ENCODE assay signal across 11 cellular contexts in the genomic region with DNA sequence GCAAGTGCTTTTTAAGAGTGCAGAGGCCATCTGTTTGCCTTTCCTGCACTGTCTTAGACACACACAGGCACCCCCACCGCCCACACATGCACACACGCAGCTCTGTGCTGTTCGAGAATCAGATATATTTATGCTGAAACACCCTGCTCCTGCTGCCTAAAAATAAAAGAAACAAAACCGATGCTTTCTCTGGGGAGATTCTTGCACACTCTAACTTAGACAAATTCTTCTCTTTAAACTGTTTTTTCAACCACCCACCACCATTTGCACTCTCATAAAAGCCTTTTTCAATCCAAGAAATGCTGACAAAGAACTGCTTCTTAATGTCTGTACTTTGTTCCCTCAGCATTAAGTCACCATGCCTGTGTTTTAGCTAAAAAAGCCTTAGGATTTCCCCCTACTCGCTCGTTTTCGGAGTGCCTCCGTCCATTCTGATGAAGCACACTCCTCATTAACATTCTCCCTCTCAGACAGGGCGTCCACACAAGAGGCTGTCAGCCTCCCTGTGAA. TPM values are rescaled to one million over a fixed set of nuclear protein-coding genes. Genes with fewer than 3 reads are reported as not detected.
DNase-seq lines count a peak whose midpoint lies in the region; ATAC-seq and TF ChIP-seq lines count a peak whose summit lies in the region.
"Had no signal": no experiment of that assay in that cellular context is flagged by ENCODE, and none has a peak within 500 bp of the region (broad histone marks: within the 10 kb centered on the region; RNA-seq: fewer than 3 reads in every experiment).

No MANE protein-coding gene starts in this region.

- in situ Hi-C loops in ACHN (cut with HindIII; ENCODE audit: low pct_ligation_motif_present, low pct_unique_long_range_greater_than_20kb, low sequenced_read_pairs), result no loop called here

- CTCF ChIA-PET in HEK293 (lab: Yijun Ruan, JAX) (no interaction called here), Calu3 (lab: Charles Lee) (no interaction called here)

- H3K4me1 Mint-ChIP-seq in Calu3 (ENCODE audit: low read depth, unreplicated experiment), result no peaks in the 10 kb centered on the region
- H3K4me1 Mint-ChIP-seq: naive B cell had no signal

- no peak overlapping the region for H3K27ac Mint-ChIP-seq in Calu3 (ENCODE audit: unreplicated experiment)

- H3K4me3 ChIP-seq in HEK293 (ENCODE audit: low read depth, low read length), result no peak overlapping the region
- no peak overlapping the region for H3K4me3 ChIP-seq in parathyroid adenoma (ENCODE audit: low read depth, low read length)
- H3K4me3 ChIP-seq in psoas muscle, result no peak overlapping the region

- whole genome bisulfite sequencing in psoas muscle, 3 donors, result 63 to 68% (median 65%) methylated on average over 9 of the region's 9 CpGs

- H3K4me2 ChIP-seq in parathyroid adenoma (ENCODE audit: low read length), result no peak overlapping the region

- H3K4me1 ChIP-seq in HEK293 (ENCODE audit: control insufficient read depth, insufficient read depth, low read length) (no peaks in the 10 kb centered on the region), parathyroid adenoma (peaks cover 5% of the 10 kb centered on the region), psoas muscle (no peaks in the 10 kb centered on the region)

- H3K27me3 Mint-ChIP-seq in Calu3 (ENCODE audit: unreplicated experiment), result no peaks in the 10 kb centered on the region
- H3K27me3 Mint-ChIP-seq: naive B cell had no signal

- H3K36me3 ChIP-seq in HEK293 (ENCODE audit: control insufficient read depth in 2 of 2, insufficient read depth in 1 of 2, low read length in 2 of 2), result no peaks in the 10 kb centered on the region
- H3K36me3 ChIP-seq in parathyroid adenoma (ENCODE audit: control insufficient read depth, insufficient read depth, low read length), result no peaks in the 10 kb centered on the region
- no peaks in the 10 kb centered on the region for H3K36me3 ChIP-seq in psoas muscle (ENCODE audit: insufficient read depth in 1 of 2, low read depth in 1 of 2)

- no peak overlapping the region for H3K4me3 Mint-ChIP-seq in Calu3 (ENCODE audit: low read depth, unreplicated experiment)
- H3K4me3 Mint-ChIP-seq: naive B cell had no signal

- no peaks in the 10 kb centered on the region for H3K36me3 Mint-ChIP-seq in Calu3 (ENCODE audit: insufficient read depth, unreplicated experiment)
- H3K36me3 Mint-ChIP-seq: naive B cell had no signal

- no peak for ATAC-seq in psoas muscle

- POLR2A ChIA-PET in HEK293 (lab: Yijun Ruan, JAX), result no interaction called here

- no peak overlapping the region for H3K9ac ChIP-seq in parathyroid adenoma

- peak overlapping the region; percentile 51 for H2AFZ ChIP-seq in parathyroid adenoma

- no peaks in the 10 kb centered on the region for H3K9me3 ChIP-seq in HEK293 (ENCODE audit: control insufficient read depth, insufficient read depth, low read depth, low read length)
- H3K9me3 ChIP-seq in parathyroid adenoma (ENCODE audit: control insufficient read depth, low read length), result no peaks in the 10 kb centered on the region
- no peaks in the 10 kb centered on the region for H3K9me3 ChIP-seq in psoas muscle

- intact Hi-C loops in Calu3 (cut with micrococcal nuclease; ENCODE audit: unreplicated experiment), result no loop called here
- intact Hi-C loops in psoas muscle (cut with DNase I), result no loop called here

- H3K9me3 Mint-ChIP-seq in Calu3 (ENCODE audit: low read depth, unreplicated experiment), result no peaks in the 10 kb centered on the region

- H3K27ac ChIP-seq in HEK293 (ENCODE audit: extremely low read depth, low read depth, low read length), result no peak overlapping the region
- no peak overlapping the region for H3K27ac ChIP-seq in parathyroid adenoma
- H3K27ac ChIP-seq in psoas muscle, result no peak overlapping the region
- H3K27ac ChIP-seq: 22Rv1 had no signal

- TF ChIP-seq CTCF in HEK293 (tag by site-specific recombination; IDR thresholded peaks at IDR 0.05) (no peak), parathyroid adenoma (IDR thresholded peaks at IDR 0.05) (no peak), Calu3 (IDR thresholded peaks at IDR 0.05; ENCODE audit: unreplicated experiment) (no peak), psoas muscle (IDR thresholded peaks at IDR 0.05) (no peak)

- no TSS peak for BruUV-seq in Calu3 (replicated peaks; lab: Mats Ljungman, UMichigan)

- DNase-seq in DMS53 (lab: John Stamatoyannopoulos, UW) (peak; percentile 18), DMS53 treated with DMSO at 0.1 percent for 48 hours (lab: John Stamatoyannopoulos, UW; ENCODE audit: unreplicated experiment) (no peak), astrocyte of the hippocampus (ENCODE audit: low read depth, low spot score) (peak; percentile 45), Calu3 (no peak), psoas muscle (no peak), ACHN (no peak)
- DNase-seq: naive B cell, NCI-H187 had no signal

- no peaks in the 10 kb centered on the region for H3K79me2 ChIP-seq in parathyroid adenoma

- no peaks in the 10 kb centered on the region for H3K27me3 ChIP-seq in parathyroid adenoma (ENCODE audit: control insufficient read depth, insufficient read depth, low read length)
- H3K27me3 ChIP-seq in psoas muscle (ENCODE audit: insufficient read depth in 3 of 3, low read length in 2 of 3), result no peaks in the 10 kb centered on the region

TF ChIP-seq in HEK293, 187 proteins besides CTCF, POLR2A, EP300 and RAD21 (continues in another document):
- TF ChIP-seq, protein P1, sequence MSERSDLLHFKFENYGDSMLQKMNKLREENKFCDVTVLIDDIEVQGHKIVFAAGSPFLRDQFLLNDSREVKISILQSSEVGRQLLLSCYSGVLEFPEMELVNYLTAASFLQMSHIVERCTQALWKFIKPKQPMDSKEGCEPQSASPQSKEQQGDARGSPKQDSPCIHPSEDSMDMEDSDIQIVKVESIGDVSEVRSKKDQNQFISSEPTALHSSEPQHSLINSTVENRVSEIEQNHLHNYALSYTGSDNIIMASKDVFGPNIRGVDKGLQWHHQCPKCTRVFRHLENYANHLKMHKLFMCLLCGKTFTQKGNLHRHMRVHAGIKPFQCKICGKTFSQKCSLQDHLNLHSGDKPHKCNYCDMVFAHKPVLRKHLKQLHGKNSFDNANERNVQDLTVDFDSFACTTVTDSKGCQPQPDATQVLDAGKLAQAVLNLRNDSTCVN (tag by site-specific recombination; optimal IDR thresholded peaks at IDR 0.05), result no peak
- TF ChIP-seq, protein P2, sequence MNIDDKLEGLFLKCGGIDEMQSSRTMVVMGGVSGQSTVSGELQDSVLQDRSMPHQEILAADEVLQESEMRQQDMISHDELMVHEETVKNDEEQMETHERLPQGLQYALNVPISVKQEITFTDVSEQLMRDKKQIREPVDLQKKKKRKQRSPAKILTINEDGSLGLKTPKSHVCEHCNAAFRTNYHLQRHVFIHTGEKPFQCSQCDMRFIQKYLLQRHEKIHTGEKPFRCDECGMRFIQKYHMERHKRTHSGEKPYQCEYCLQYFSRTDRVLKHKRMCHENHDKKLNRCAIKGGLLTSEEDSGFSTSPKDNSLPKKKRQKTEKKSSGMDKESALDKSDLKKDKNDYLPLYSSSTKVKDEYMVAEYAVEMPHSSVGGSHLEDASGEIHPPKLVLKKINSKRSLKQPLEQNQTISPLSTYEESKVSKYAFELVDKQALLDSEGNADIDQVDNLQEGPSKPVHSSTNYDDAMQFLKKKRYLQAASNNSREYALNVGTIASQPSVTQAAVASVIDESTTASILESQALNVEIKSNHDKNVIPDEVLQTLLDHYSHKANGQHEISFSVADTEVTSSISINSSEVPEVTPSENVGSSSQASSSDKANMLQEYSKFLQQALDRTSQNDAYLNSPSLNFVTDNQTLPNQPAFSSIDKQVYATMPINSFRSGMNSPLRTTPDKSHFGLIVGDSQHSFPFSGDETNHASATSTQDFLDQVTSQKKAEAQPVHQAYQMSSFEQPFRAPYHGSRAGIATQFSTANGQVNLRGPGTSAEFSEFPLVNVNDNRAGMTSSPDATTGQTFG (tag by site-specific recombination; IDR thresholded peaks at IDR 0.05; ENCODE audit: borderline replicate concordance), result no peak
- TF ChIP-seq EGR2 (tag by site-specific recombination; IDR thresholded peaks at IDR 0.05; ENCODE audit: low read depth) (peak; percentile 38; the same call in 1 of the 2 replicates), GLIS1 (tag by site-specific recombination; IDR thresholded peaks at IDR 0.05) (peak; percentile 61), ZNF664 (tag by site-specific recombination; IDR thresholded peaks at IDR 0.05) (no peak), ZNF274 (IDR thresholded peaks at IDR 0.05; ENCODE audit: low read length) (no peak), ZNF274 (tag by site-specific recombination; IDR thresholded peaks at IDR 0.05; ENCODE audit: borderline replicate concordance) (no peak)
- TF ChIP-seq, protein P3, sequence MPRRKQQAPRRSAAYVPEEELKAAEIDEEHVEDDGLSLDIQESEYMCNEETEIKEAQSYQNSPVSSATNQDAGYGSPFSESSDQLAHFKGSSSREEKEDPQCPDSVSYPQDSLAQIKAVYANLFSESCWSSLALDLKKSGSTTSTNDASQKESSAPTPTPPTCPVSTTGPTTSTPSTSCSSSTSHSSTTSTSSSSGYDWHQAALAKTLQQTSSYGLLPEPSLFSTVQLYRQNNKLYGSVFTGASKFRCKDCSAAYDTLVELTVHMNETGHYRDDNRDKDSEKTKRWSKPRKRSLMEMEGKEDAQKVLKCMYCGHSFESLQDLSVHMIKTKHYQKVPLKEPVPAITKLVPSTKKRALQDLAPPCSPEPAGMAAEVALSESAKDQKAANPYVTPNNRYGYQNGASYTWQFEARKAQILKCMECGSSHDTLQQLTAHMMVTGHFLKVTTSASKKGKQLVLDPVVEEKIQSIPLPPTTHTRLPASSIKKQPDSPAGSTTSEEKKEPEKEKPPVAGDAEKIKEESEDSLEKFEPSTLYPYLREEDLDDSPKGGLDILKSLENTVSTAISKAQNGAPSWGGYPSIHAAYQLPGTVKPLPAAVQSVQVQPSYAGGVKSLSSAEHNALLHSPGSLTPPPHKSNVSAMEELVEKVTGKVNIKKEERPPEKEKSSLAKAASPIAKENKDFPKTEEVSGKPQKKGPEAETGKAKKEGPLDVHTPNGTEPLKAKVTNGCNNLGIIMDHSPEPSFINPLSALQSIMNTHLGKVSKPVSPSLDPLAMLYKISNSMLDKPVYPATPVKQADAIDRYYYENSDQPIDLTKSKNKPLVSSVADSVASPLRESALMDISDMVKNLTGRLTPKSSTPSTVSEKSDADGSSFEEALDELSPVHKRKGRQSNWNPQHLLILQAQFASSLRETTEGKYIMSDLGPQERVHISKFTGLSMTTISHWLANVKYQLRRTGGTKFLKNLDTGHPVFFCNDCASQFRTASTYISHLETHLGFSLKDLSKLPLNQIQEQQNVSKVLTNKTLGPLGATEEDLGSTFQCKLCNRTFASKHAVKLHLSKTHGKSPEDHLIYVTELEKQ (tag by site-specific recombination; IDR thresholded peaks at IDR 0.05; ENCODE audit: borderline replicate concordance), result no peak

RNA-seq across cellular contexts. Expression of a gene that starts 26.2 kb away (rescaled TPM):
- total RNA-seq in Calu3 (2022), result 15.5 and 16.8 TPM in 2 replicates
- under 1 TPM in 3 of 4 donors, not detected in 1; 0.55 to 0.93 (median 0.90) TPM for total RNA-seq in psoas muscle
- under 1 TPM; 0.06 to 0.12 (median 0.07) TPM for polyA plus RNA-seq in psoas muscle

Comparison
In these comparisons a context has a peak if more than half of its experiments do, and no peak if none do; other contexts are left out.
1. DNase-seq: peak in DMS53 (single experiment) and astrocyte of the hippocampus (single experiment); none in DMS53 treated with DMSO at 0.1 percent for 48 hours (single experiment), Calu3 (single experiment), psoas muscle (0 of 2) and ACHN (single experiment).